In the genomic region with DNA sequence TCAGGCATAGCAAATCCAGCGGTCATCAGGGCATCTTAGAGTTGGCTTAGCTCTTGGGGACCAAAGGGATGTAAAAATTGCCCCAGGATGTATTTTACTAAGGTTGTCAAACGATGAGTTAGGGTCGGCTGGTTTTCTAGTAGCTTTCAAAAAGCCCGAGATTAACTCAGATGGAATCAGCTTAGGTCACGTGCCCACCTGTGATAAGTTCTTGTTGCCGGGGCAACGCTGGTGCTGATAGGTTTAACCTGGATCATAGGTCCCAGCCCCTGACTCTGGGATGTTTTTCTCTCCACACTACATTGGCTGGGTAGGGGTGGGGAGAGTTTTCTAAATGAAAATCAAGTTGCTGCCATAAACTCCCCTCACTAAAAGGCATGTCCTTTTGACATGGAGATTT, we compare ENCODE assay signal across 27 cellular contexts.
"Had no signal": no experiment of that assay in that cellular context is flagged by ENCODE, and none has a peak within 500 bp of the region (broad histone marks: within the 10 kb centered on the region; RNA-seq: fewer than 3 reads in every experiment).

No MANE protein-coding gene starts in this region.

- ATAC-seq: psoas muscle; right cardiac atrium; right lobe of liver; stimulated activated effector memory CD8-positive, alpha-beta T cell treated with anti-CD3 and anti-CD28 coated beads, Interleukin-12 subunit alpha, Interleukin-12 subunit beta, amount 100 ng/mL, for 72 hours; stimulated activated naive B cell treated with anti-CD40 and anti-IgM and Interleukin-4, amounts not matched to agents 10 μg/mL and 1 μg/mL and 100 μg/mL, for 72 hours had no signal

- H3K36me3 ChIP-seq: neural progenitor cell, ovary, right lobe of liver, sigmoid colon, stomach, thoracic aorta, thyroid gland, tibial nerve, upper lobe of left lung, vagina had no signal

- H3K36me3 Mint-ChIP-seq: neural progenitor cell; stimulated activated effector memory CD8-positive, alpha-beta T cell treated with anti-CD3 and anti-CD28 coated beads, Interleukin-12 subunit alpha, Interleukin-12 subunit beta, amount 100 ng/mL, for 72 hours; stimulated activated naive B cell treated with anti-CD40 and anti-IgM and Interleukin-4, amounts not matched to agents 10 μg/mL and 1 μg/mL and 100 μg/mL, for 72 hours had no signal

- H3K27me3 ChIP-seq: neural progenitor cell, ovary, right lobe of liver, sigmoid colon, thyroid gland, tibial nerve, upper lobe of left lung, vagina had no signal

- H3K79me2 ChIP-seq: parathyroid adenoma had no signal

- H3K4me3 Mint-ChIP-seq: nephron; neural progenitor cell; stimulated activated effector memory CD8-positive, alpha-beta T cell treated with anti-CD3 and anti-CD28 coated beads, Interleukin-12 subunit alpha, Interleukin-12 subunit beta, amount 100 ng/mL, for 72 hours; stimulated activated naive B cell treated with anti-CD40 and anti-IgM and Interleukin-4, amounts not matched to agents 10 μg/mL and 1 μg/mL and 100 μg/mL, for 72 hours; stimulated activated naive CD8-positive, alpha-beta T cell treated with anti-CD3 and anti-CD28 coated beads, Interleukin-15, Interleukin-2, amounts not matched to agents 100 ng/mL and 50 ng/mL, for 24 hours had no signal

- H2AFZ ChIP-seq: neural progenitor cell, parathyroid adenoma had no signal

- FAIRE-seq: small intestine, urothelium cell line had no signal

- H3K4me3 ChIP-seq: neural progenitor cell, ovary, psoas muscle, right lobe of liver, sigmoid colon, stomach, thoracic aorta, thyroid gland, tibial nerve, upper lobe of left lung, vagina had no signal

- H3K27ac Mint-ChIP-seq: neural progenitor cell; stimulated activated effector memory CD8-positive, alpha-beta T cell treated with anti-CD3 and anti-CD28 coated beads, Interleukin-12 subunit alpha, Interleukin-12 subunit beta, amount 100 ng/mL, for 72 hours; stimulated activated naive B cell treated with anti-CD40 and anti-IgM and Interleukin-4, amounts not matched to agents 10 μg/mL and 1 μg/mL and 100 μg/mL, for 72 hours; stimulated activated naive CD8-positive, alpha-beta T cell treated with anti-CD3 and anti-CD28 coated beads, Interleukin-15, Interleukin-2, amounts not matched to agents 100 ng/mL and 50 ng/mL, for 24 hours had no signal

- DNase-seq: occipital lobe; ovary; posterior cingulate gyrus; psoas muscle; right cardiac atrium; right lobe of liver; sigmoid colon; small intestine; stimulated activated CD4-positive, alpha-beta T cell treated with anti-CD3 and anti-CD28 coated beads, Interleukin-15, amount 100 ng/mL, for 24 hours; stimulated activated CD4-positive, alpha-beta T cell treated with anti-CD3 and anti-CD28 coated beads, Interleukin-2, amount 100 ng/mL, for 24 hours; stimulated activated CD4-positive, alpha-beta T cell treated with anti-CD3 and anti-CD28 coated beads, Interleukin-2, amount 100 ng/mL, for 48 hours; stimulated activated CD4-positive, alpha-beta T cell treated with anti-CD3 and anti-CD28 coated beads, Interleukin-4, amount 100 ng/mL, for 24 hours; stimulated activated naive B cell treated with anti-CD40 and anti-IgM and Interleukin-4, amounts not matched to agents 10 μg/mL and 1 μg/mL and 100 μg/mL, for 72 hours; stimulated activated naive CD4-positive, alpha-beta T cell treated with Interleukin-2 at 50 U/mL for 16 hours; stomach; thyroid gland; trophoblast cell; upper lobe of left lung had no signal

- H3K4me2 ChIP-seq: neural progenitor cell had no signal

- H3K9me3 Mint-ChIP-seq: stimulated activated effector memory CD8-positive, alpha-beta T cell treated with anti-CD3 and anti-CD28 coated beads, Interleukin-12 subunit alpha, Interleukin-12 subunit beta, amount 100 ng/mL, for 72 hours; stimulated activated naive CD8-positive, alpha-beta T cell treated with anti-CD3 and anti-CD28 coated beads, Interleukin-15, Interleukin-2, amounts not matched to agents 100 ng/mL and 50 ng/mL, for 24 hours had no signal

- H3K27ac ChIP-seq: neural progenitor cell, ovary, parathyroid adenoma, psoas muscle, right lobe of liver, sigmoid colon, stomach, thoracic aorta, thyroid gland, tibial nerve, upper lobe of left lung, vagina had no signal

- H3K9me3 ChIP-seq: ovary, psoas muscle, right lobe of liver, sigmoid colon, stomach, thoracic aorta, thyroid gland, upper lobe of left lung, vagina had no signal

- H3K4me1 ChIP-seq: neural progenitor cell, psoas muscle, right lobe of liver, stomach, thyroid gland, upper lobe of left lung, vagina had no signal

- H3K9ac ChIP-seq: neural progenitor cell, parathyroid adenoma had no signal

- H3K4me1 Mint-ChIP-seq: stimulated activated effector memory CD8-positive, alpha-beta T cell treated with anti-CD3 and anti-CD28 coated beads, Interleukin-12 subunit alpha, Interleukin-12 subunit beta, amount 100 ng/mL, for 72 hours had no signal
